ENCODE assay signal across 8 cellular contexts in genomic region chr2:48415765-48416515, GRCh38. TPM values are rescaled to one million over a fixed set of nuclear protein-coding genes. Genes with fewer than 3 reads are reported as not detected.
DNase-seq lines count a peak whose midpoint lies in the region; ATAC-seq lines count a peak whose summit lies in the region.

No MANE protein-coding gene starts in this region.

- H3K36me3 Mint-ChIP-seq in T-cell: no peaks in the 10 kb centered on the region

- DNase-seq in stimulated activated CD4-positive, alpha-beta T cell treated with anti-CD3 and anti-CD28 coated beads, Interleukin-4, amount 100 ng/mL, for 1 hour: peak; percentile 11
- DNase-seq in stimulated activated CD4-positive, alpha-beta T cell treated with anti-CD3 and anti-CD28 coated beads, Interleukin-1b, Interleukin-23, amount 100 ng/mL, for 48 hours: no peak
- DNase-seq in T-cell (peak in 3 of 34 experiments; percentile 7 to 15 (median 7)), iris pigment epithelial cell (ENCODE audit: low read depth) (peak; percentile 27), NOMO-1 treated with DMSO at 0.1 percent for 48 hours (lab: John Stamatoyannopoulos, UW; ENCODE audit: unreplicated experiment) (no peak), HCEC 1CT (no peak), G401 (ENCODE audit: low spot score) (no peak), GOT3 (lab: John Stamatoyannopoulos, UW) (no peak)

- peaks cover 33 to 42% (median 37%) of the 10 kb centered on the region in 3 donors for H3K4me1 Mint-ChIP-seq in T-cell

- CTCF ChIA-PET in T-cell (lab: Charles Lee): interaction anchor here (0.6 to 1.1 kb wide), 6 partner anchors 11 to 573 kb away, joined by 3 to 8 read pairs (median 3); no protein-coding TSS in a partner anchor

- peaks cover 0 to 4% (median 0%) of the 10 kb centered on the region in 3 donors for H3K9me3 Mint-ChIP-seq in T-cell

- peak in 2 of 4 experiments; percentile 46 to 75 for ATAC-seq in T-cell (replicated peaks in 1 of 4)

- peak overlapping the region in 1 of 3 donors; percentile 65 for H3K4me3 Mint-ChIP-seq in T-cell

- H3K27me3 Mint-ChIP-seq in T-cell: peaks cover 0 to 3% of the 10 kb centered on the region in 2 donors

- in situ Hi-C loops in G401 (cut with HindIII; ENCODE audit: low sequenced_read_pairs): no loop called here

- POLR2A ChIA-PET in T-cell (lab: Charles Lee): interaction anchor here (0.5 to 0.7 kb wide), 4 partner anchors 14 to 502 kb away, joined by 3 to 6 read pairs (median 4); no protein-coding TSS in a partner anchor

- peak overlapping the region; percentile 50 to 77 for H3K27ac Mint-ChIP-seq in T-cell

RNA-seq across cellular contexts. Expression of gene PPP1R21, which starts 24.6 kb away (rescaled TPM):
- 10 to 100 TPM; 31.4 to 44.1 (median 36.8) TPM for total RNA-seq in T-cell
- 12.9 and 31.0 TPM in 2 replicates for total RNA-seq in G401 (2014; rRNA removed; shearing (Covaris generic))

Comparison
In these comparisons a context has a peak if more than half of its experiments do, and no peak if none do; other contexts are left out.
1. DNase-seq: peak in stimulated activated CD4-positive, alpha-beta T cell treated with anti-CD3 and anti-CD28 coated beads, Interleukin-4, amount 100 ng/mL, for 1 hour (single experiment) and iris pigment epithelial cell (single experiment); none in stimulated activated CD4-positive, alpha-beta T cell treated with anti-CD3 and anti-CD28 coated beads, Interleukin-1b, Interleukin-23, amount 100 ng/mL, for 48 hours (single experiment), NOMO-1 treated with DMSO at 0.1 percent for 48 hours (single experiment), HCEC 1CT (single experiment), G401 (single experiment) and GOT3 (single experiment).